19 cellular contexts compared by ENCODE assay signal in genomic region chr9:133733421-133734250, GRCh38. TPM values are rescaled to one million over a fixed set of nuclear protein-coding genes. Genes with fewer than 3 reads are reported as not detected.
DNase-seq lines count a peak whose midpoint lies in the region; ATAC-seq and TF ChIP-seq lines count a peak whose summit lies in the region.
"Had no signal": no experiment of that assay in that cellular context is flagged by ENCODE, and none has a peak within 500 bp of the region (broad histone marks: within the 10 kb centered on the region; RNA-seq: fewer than 3 reads in every experiment).

No MANE protein-coding gene starts in this region.

- no peak overlapping the region for H3K4me3 ChIP-seq in osteoblast (ENCODE audit: insufficient read depth, low read length)
- H3K4me3 ChIP-seq: colonic mucosa, left lung, Peyer's patch, upper lobe of right lung had no signal

- intact Hi-C loops in natural killer cell (cut with micrococcal nuclease) = no loop called here

- H3K27me3 ChIP-seq in osteoblast (ENCODE audit: insufficient read depth, low read length) = no peaks in the 10 kb centered on the region
- H3K27me3 ChIP-seq: colonic mucosa, Peyer's patch, upper lobe of right lung had no signal

- no peaks in the 10 kb centered on the region for H3K79me2 ChIP-seq in osteoblast (ENCODE audit: insufficient read depth, low read length)

- no peak overlapping the region for H3K27ac ChIP-seq in osteoblast (ENCODE audit: low read depth, low read length)
- H3K27ac ChIP-seq: colonic mucosa, left lung, Peyer's patch, upper lobe of right lung had no signal

- H3K4me1 ChIP-seq in osteoblast (ENCODE audit: insufficient read depth, low read length) = peaks cover 10% of the 10 kb centered on the region

- no peaks in the 10 kb centered on the region for H3K36me3 ChIP-seq in osteoblast (ENCODE audit: insufficient read depth, low read length)
- H3K36me3 ChIP-seq: colonic mucosa, left lung, Peyer's patch, upper lobe of right lung had no signal

- TF ChIP-seq CTCF in natural killer cell (IDR thresholded peaks at IDR 0.05) = no peak
- no peak for TF ChIP-seq CTCF in glutamatergic neuron (IDR thresholded peaks at IDR 0.05; ENCODE audit: partially characterized antibody, unreplicated experiment)
- TF ChIP-seq CTCF in osteoblast (IDR thresholded peaks at IDR 0.05; ENCODE audit: extremely low read depth, low read depth, low read length) = no peak
- TF ChIP-seq CTCF in chondrocyte (IDR thresholded peaks at IDR 0.05) = no peak

- peak; percentile 14 for DNase-seq in natural killer cell
- no peak for DNase-seq in natural killer cell treated with Interleukin-12 subunit alpha and Interleukin-12 subunit beta and Interleukin-15 and Interleukin-18, amount 100 ng/mL, for 72 hours (ENCODE audit: low spot score)
- DNase-seq in glutamatergic neuron = peak; percentile 13
- DNase-seq in osteoblast (ENCODE audit: insufficient read length, low spot score, missing footprints) = peak; percentile 91
- no peak for DNase-seq in chondrocyte (ENCODE audit: low spot score)
- DNase-seq in NCI-H345 (lab: John Stamatoyannopoulos, UW) = no peak
- DNase-seq in stimulated activated CD4-positive, alpha-beta T cell treated with anti-CD3 and anti-CD28 coated beads, Interleukin-2, amount 100 ng/mL, for 24 hours = no peak
- DNase-seq: activated CD4-positive, alpha-beta T cell treated with anti-CD3 and anti-CD28 coated beads, Interleukin-2, amount 10 ng/mL, durations not matched to agents 24 days and 14 days; CD4-positive, CD25-positive, alpha-beta regulatory T cell; colonic mucosa; KBM-7; NCI-H1436 treated with DMSO at 0.1 percent for 48 hours; NCI-H524 treated with DMSO at 0.1 percent for 48 hours; Peyer's patch; retina; T-helper 2 cell had no signal

- no peak overlapping the region for H2AFZ ChIP-seq in osteoblast (ENCODE audit: low read length)

- no peaks in the 10 kb centered on the region for H3K9me3 Mint-ChIP-seq in natural killer cell
- H3K9me3 Mint-ChIP-seq in natural killer cell treated with Interleukin-12 subunit alpha and Interleukin-12 subunit beta and Interleukin-15 and Interleukin-18, amount 100 ng/mL, for 72 hours = no peaks in the 10 kb centered on the region
- H3K9me3 Mint-ChIP-seq in glutamatergic neuron (ENCODE audit: unreplicated experiment) = peaks cover 3% of the 10 kb centered on the region
- no peaks in the 10 kb centered on the region for H3K9me3 Mint-ChIP-seq in chondrocyte (ENCODE audit: low read depth)
- H3K9me3 Mint-ChIP-seq: activated CD4-positive, alpha-beta T cell treated with anti-CD3 and anti-CD28 coated beads, Interleukin-2, amount 10 ng/mL, durations not matched to agents 24 days and 14 days; activated T-helper 2 cell treated with anti-CD3 and anti-CD28 coated beads, Interferon-gamma antibody, Interleukin-2, Interleukin-4, amounts not matched to agents 10 μg/mL and 5 μg/mL and 100 μg/mL, durations not matched to agents 14 hours and 24 hours and 36 hours; CD4-positive, CD25-positive, alpha-beta regulatory T cell had no signal

- H3K4me3 Mint-ChIP-seq in natural killer cell = no peak overlapping the region
- no peak overlapping the region for H3K4me3 Mint-ChIP-seq in natural killer cell treated with Interleukin-12 subunit alpha and Interleukin-12 subunit beta and Interleukin-15 and Interleukin-18, amount 100 ng/mL, for 72 hours
- no peak overlapping the region for H3K4me3 Mint-ChIP-seq in glutamatergic neuron (ENCODE audit: unreplicated experiment)
- no peak overlapping the region for H3K4me3 Mint-ChIP-seq in chondrocyte (ENCODE audit: unreplicated experiment)
- H3K4me3 Mint-ChIP-seq: activated CD4-positive, alpha-beta T cell treated with anti-CD3 and anti-CD28 coated beads, Interleukin-2, amount 10 ng/mL, durations not matched to agents 24 days and 14 days had no signal

- H3K27me3 Mint-ChIP-seq in natural killer cell (ENCODE audit: low read depth in 2 of 2) = no peaks in the 10 kb centered on the region
- no peaks in the 10 kb centered on the region for H3K27me3 Mint-ChIP-seq in natural killer cell treated with Interleukin-12 subunit alpha and Interleukin-12 subunit beta and Interleukin-15 and Interleukin-18, amount 100 ng/mL, for 72 hours
- H3K27me3 Mint-ChIP-seq in glutamatergic neuron (ENCODE audit: unreplicated experiment) = peaks cover 11% of the 10 kb centered on the region
- peaks cover 17% of the 10 kb centered on the region for H3K27me3 Mint-ChIP-seq in chondrocyte (ENCODE audit: low read depth)
- H3K27me3 Mint-ChIP-seq: activated CD4-positive, alpha-beta T cell treated with anti-CD3 and anti-CD28 coated beads, Interleukin-2, amount 10 ng/mL, durations not matched to agents 24 days and 14 days had no signal

- no peaks in the 10 kb centered on the region for H4K20me1 ChIP-seq in osteoblast (ENCODE audit: insufficient read depth, low read length)

- H3K36me3 Mint-ChIP-seq in natural killer cell (no peaks in the 10 kb centered on the region), glutamatergic neuron (ENCODE audit: unreplicated experiment) (no peaks in the 10 kb centered on the region), chondrocyte (ENCODE audit: low read depth) (no peaks in the 10 kb centered on the region)
- no peaks in the 10 kb centered on the region for H3K36me3 Mint-ChIP-seq in natural killer cell treated with Interleukin-12 subunit alpha and Interleukin-12 subunit beta and Interleukin-15 and Interleukin-18, amount 100 ng/mL, for 72 hours
- H3K36me3 Mint-ChIP-seq: CD4-positive, CD25-positive, alpha-beta regulatory T cell had no signal

- no peak overlapping the region for H3K4me2 ChIP-seq in osteoblast (ENCODE audit: insufficient read depth, low read length)

- H3K27ac Mint-ChIP-seq in natural killer cell (no peak overlapping the region), glutamatergic neuron (ENCODE audit: unreplicated experiment) (no peak overlapping the region), chondrocyte (ENCODE audit: unreplicated experiment) (no peak overlapping the region)
- H3K27ac Mint-ChIP-seq in natural killer cell treated with Interleukin-12 subunit alpha and Interleukin-12 subunit beta and Interleukin-15 and Interleukin-18, amount 100 ng/mL, for 72 hours = no peak overlapping the region
- H3K27ac Mint-ChIP-seq: activated CD4-positive, alpha-beta T cell treated with anti-CD3 and anti-CD28 coated beads, Interleukin-2, amount 10 ng/mL, durations not matched to agents 24 days and 14 days; activated T-helper 2 cell treated with anti-CD3 and anti-CD28 coated beads, Interferon-gamma antibody, Interleukin-2, Interleukin-4, amounts not matched to agents 10 μg/mL and 5 μg/mL and 100 μg/mL, durations not matched to agents 14 hours and 24 hours and 36 hours had no signal

- no peaks in the 10 kb centered on the region for H3K9me3 ChIP-seq in osteoblast (ENCODE audit: low read depth, low read length)
- H3K9me3 ChIP-seq: colonic mucosa, left lung, Peyer's patch, upper lobe of right lung had no signal

- no peak for ATAC-seq in natural killer cell
- no peak for ATAC-seq in natural killer cell treated with Interleukin-12 subunit alpha and Interleukin-12 subunit beta and Interleukin-15 and Interleukin-18, amount 100 ng/mL, for 72 hours
- ATAC-seq: left lung, upper lobe of right lung had no signal

- peaks cover 3 to 12% of the 10 kb centered on the region in 2 donors for H3K4me1 Mint-ChIP-seq in natural killer cell
- H3K4me1 Mint-ChIP-seq in natural killer cell treated with Interleukin-12 subunit alpha and Interleukin-12 subunit beta and Interleukin-15 and Interleukin-18, amount 100 ng/mL, for 72 hours (ENCODE audit: low read depth in 2 of 2) = peaks cover 0 to 2% of the 10 kb centered on the region in 2 donors
- H3K4me1 Mint-ChIP-seq in glutamatergic neuron (ENCODE audit: low read depth, unreplicated experiment) = peaks cover 12% of the 10 kb centered on the region
- H3K4me1 Mint-ChIP-seq in chondrocyte (ENCODE audit: low read depth) = no peaks in the 10 kb centered on the region
- H3K4me1 Mint-ChIP-seq: activated CD4-positive, alpha-beta T cell treated with anti-CD3 and anti-CD28 coated beads, Interleukin-2, amount 10 ng/mL, durations not matched to agents 24 days and 14 days had no signal

RNA-seq across cellular contexts. Expression of gene SARDH, which starts 4.5 kb away (rescaled TPM):
- total RNA-seq in natural killer cell (1 to 10 TPM; 2.2 to 6.8 (median 4.1) TPM), glutamatergic neuron (ENCODE audit: unreplicated experiment) (2.0 TPM), osteoblast (5.4 and 10.9 TPM in 2 replicates), chondrocyte (0.74 to 1.2 TPM in 2 of 3 replicates, not detected in the other)
- total RNA-seq in natural killer cell treated with Interleukin-12 subunit alpha and Interleukin-12 subunit beta and Interleukin-15 and Interleukin-18, amount 100 ng/mL, for 72 hours = under 1 TPM; 0.36 to 0.38 TPM

Comparison
In these comparisons a context has a peak if more than half of its experiments do, and no peak if none do; other contexts are left out.
1. DNase-seq: peak in natural killer cell (single experiment), glutamatergic neuron (single experiment) and osteoblast (single experiment); none in natural killer cell treated with Interleukin-12 subunit alpha and Interleukin-12 subunit beta and Interleukin-15 and Interleukin-18, amount 100 ng/mL, for 72 hours (single experiment), chondrocyte (single experiment), NCI-H345 (single experiment) and stimulated activated CD4-positive, alpha-beta T cell treated with anti-CD3 and anti-CD28 coated beads, Interleukin-2, amount 100 ng/mL, for 24 hours (0 of 2).